Comparison of ENCODE assay signal across 1 cellular context in genomic region chr12:122413516-122414404, GRCh38.
A peak's percentile ranks its signal among the peaks of the same experiment; 100 is the strongest.
TF ChIP-seq lines count a peak whose summit lies in the region.

No MANE protein-coding gene starts in this region.

TF ChIP-seq in K562, 482 proteins besides CTCF, POLR2A, EP300 and RAD21 (continued from another document):
- TF ChIP-seq ZNF121 (CRISPR knock-in tag; conservative IDR thresholded peaks at IDR 0.05) (peak; percentile 57; the same call in 1 of the 2 replicates), LEF1 (IDR thresholded peaks at IDR 0.05) (no peak), RAD51 (IDR thresholded peaks at IDR 0.05; ENCODE audit: borderline replicate concordance, low read depth) (no peak), SAFB2 (IDR thresholded peaks at IDR 0.05; ENCODE audit: borderline replicate concordance, low read depth, low read length, severe bottlenecking) (no peak), LCOR (CRISPR knock-in tag; IDR thresholded peaks at IDR 0.05) (no peak)
TF ChIP-seq in K562: peak in this region for 2.
